Comparison of ENCODE assay signal across 8 cellular contexts in genomic region chrX:101409043-101409442, GRCh38. TPM values are rescaled to one million over a fixed set of nuclear protein-coding genes. Genes with fewer than 3 reads are reported as not detected.
DNase-seq lines count a peak whose midpoint lies in the region; ATAC-seq and TF ChIP-seq lines count a peak whose summit lies in the region.

No MANE protein-coding gene starts in this region.

- H3K27me3 ChIP-seq in cardiac muscle cell (no peaks in the 10 kb centered on the region), lower lobe of right lung (ENCODE audit: low read depth) (no peaks in the 10 kb centered on the region), upper lobe of left lung (no peaks in the 10 kb centered on the region)

- TF ChIP-seq EP300 in upper lobe of left lung (IDR thresholded peaks at IDR 0.05): no peak

- H3K9me3 ChIP-seq in cardiac muscle cell (ENCODE audit: low read depth) (no peaks in the 10 kb centered on the region), lower lobe of right lung (no peaks in the 10 kb centered on the region), upper lobe of left lung (no peaks in the 10 kb centered on the region)

- no peaks in the 10 kb centered on the region for H3K4me1 ChIP-seq in cardiac muscle cell (ENCODE audit: low read depth)
- H3K4me1 ChIP-seq in lower lobe of right lung: peaks cover 28% of the 10 kb centered on the region
- peaks cover 5 to 17% (median 14%) of the 10 kb centered on the region in 4 donors for H3K4me1 ChIP-seq in upper lobe of left lung

- H3K36me3 ChIP-seq in cardiac muscle cell (no peaks in the 10 kb centered on the region), lower lobe of right lung (peaks cover 22% of the 10 kb centered on the region), upper lobe of left lung (peaks cover 0 to 23% (median 0%) of the 10 kb centered on the region in 4 donors)

- 3 to 33% methylated on average over 6 of the region's 6 CpGs for WGBS in upper lobe of left lung, 2 donors

- intact Hi-C loops in Right ventricle myocardium superior (cut with DNase I) (no loop called here), lower lobe of right lung (cut with DNase I) (no loop called here)

- H3K27ac ChIP-seq in cardiac muscle cell (peak overlapping the region; percentile 100), lower lobe of right lung (peak overlapping the region; percentile 94), upper lobe of left lung (peak overlapping the region; percentile 92 to 96 (median 94))

- DNase-seq in cardiac muscle cell (ENCODE audit: low read depth in 1 of 2, low spot score in 1 of 2): no peak
- DNase-seq in Right ventricle myocardium superior: no peak
- no peak for DNase-seq in astrocyte of the spinal cord (ENCODE audit: low read depth, low spot score)
- DNase-seq in lower lobe of right lung: no peak
- no peak for DNase-seq in upper lobe of left lung
- DNase-seq in NOMO-1 treated with dmso at 0.1 percent for 144 hours (lab: John Stamatoyannopoulos, UW; ENCODE audit: unreplicated experiment): no peak

- in situ Hi-C loops in astrocyte of the spinal cord (cut with HindIII; ENCODE audit: low sequenced_read_pairs): no loop called here

- ATAC-seq in Right ventricle myocardium superior (ENCODE audit: poor library complexity) (no peak), lower lobe of right lung (no peak), upper lobe of left lung (ENCODE audit: low FRiP score in 2 of 2) (no peak), GM18511 (IDR thresholded peaks at IDR 0.05; ENCODE audit: unreplicated experiment) (no peak), GM21723 (IDR thresholded peaks at IDR 0.05; ENCODE audit: unreplicated experiment) (no peak)

- TF ChIP-seq POLR2A in upper lobe of left lung (IDR thresholded peaks at IDR 0.05): no peak

- TF ChIP-seq CTCF in cardiac muscle cell (IDR thresholded peaks at IDR 0.05; ENCODE audit: low read depth, low read length) (no peak), astrocyte of the spinal cord (IDR thresholded peaks at IDR 0.05; ENCODE audit: low read depth, low read length) (no peak), lower lobe of right lung (IDR thresholded peaks at IDR 0.05) (no peak), upper lobe of left lung (IDR thresholded peaks at IDR 0.05) (no peak)

- H3K4me3 ChIP-seq in cardiac muscle cell: peak overlapping the region; percentile 60
- peak overlapping the region; percentile 77 for H3K4me3 ChIP-seq in astrocyte of the spinal cord (ENCODE audit: low read depth, low read length)
- H3K4me3 ChIP-seq in lower lobe of right lung: peak overlapping the region; percentile 65
- H3K4me3 ChIP-seq in upper lobe of left lung: peak overlapping the region in 3 of 4 donors; percentile 50 to 72 (median 60)

RNA-seq across cellular contexts. Expression of gene HNRNPH2, which starts 1.0 kb away (rescaled TPM):
- 76.9 and 87.3 TPM in 2 replicates for total RNA-seq in cardiac muscle cell
- polyA plus RNA-seq in cardiac muscle cell: 166 and 189 TPM in 2 replicates
- 46.9 TPM for total RNA-seq in Right ventricle myocardium superior
- total RNA-seq in lower lobe of right lung: 62.1 TPM
- total RNA-seq in upper lobe of left lung: 10 to 100 TPM; 30.4 to 66.6 (median 59.4) TPM

RNA-seq across cellular contexts. Expression of gene GLA, which starts 1.3 kb away (rescaled TPM):
- total RNA-seq in cardiac muscle cell: 10.0 and 12.0 TPM in 2 replicates
- 17.3 and 20.9 TPM in 2 replicates for polyA plus RNA-seq in cardiac muscle cell
- total RNA-seq in Right ventricle myocardium superior: 9.1 TPM
- total RNA-seq in lower lobe of right lung: 51.1 TPM
- 10 to 100 TPM; 18.9 to 54.0 (median 30.7) TPM for total RNA-seq in upper lobe of left lung

RNA-seq across cellular contexts. Expression of gene RPL36A, which starts 18.2 kb away (rescaled TPM):
- total RNA-seq in cardiac muscle cell (3,802 and 4,744 TPM in 2 replicates), Right ventricle myocardium superior (72.0 TPM), lower lobe of right lung (154 TPM), upper lobe of left lung (100 to 1,000 TPM; 165 to 641 (median 228) TPM)
- 293 and 403 TPM in 2 replicates for polyA plus RNA-seq in cardiac muscle cell

RNA-seq across cellular contexts. Expression of gene BTK, which starts 23.1 kb away (rescaled TPM):
- 0.06 TPM in 1 of 2 replicates, not detected in the other for total RNA-seq in cardiac muscle cell
- 0.06 and 2.5 TPM in 2 replicates for polyA plus RNA-seq in cardiac muscle cell
- total RNA-seq in Right ventricle myocardium superior: 1.8 TPM
- 62.8 TPM for total RNA-seq in lower lobe of right lung
- total RNA-seq in upper lobe of left lung: 10 to 100 TPM; 16.2 to 81.7 (median 37.3) TPM
